Comparison of ENCODE assay signal across 39 cellular contexts in the genomic region with DNA sequence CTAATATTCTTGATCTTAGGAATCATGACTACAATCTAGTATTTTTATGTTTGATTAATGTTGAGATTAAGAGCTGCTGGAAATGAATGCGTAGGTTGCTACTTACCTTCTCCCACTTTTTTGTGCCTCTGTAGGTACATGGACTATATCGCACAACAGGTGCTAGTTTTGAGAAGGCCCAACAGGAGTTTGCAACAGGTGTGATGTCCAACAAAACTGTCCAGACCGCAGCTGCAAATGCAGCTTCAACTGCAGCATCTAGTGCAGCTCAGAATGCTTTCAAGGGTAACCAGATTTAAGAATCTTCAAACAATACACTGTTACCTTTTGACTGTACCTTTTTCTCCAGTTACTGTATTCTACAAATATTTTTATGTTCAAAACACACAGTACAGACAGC.
"Had no signal": no experiment of that assay in that cellular context is flagged by ENCODE, and none has a peak within 500 bp of the region (broad histone marks: within the 10 kb centered on the region; RNA-seq: fewer than 3 reads in every experiment).

No MANE protein-coding gene starts in this region.

- H3K9me3 Mint-ChIP-seq: activated naive CD4-positive, alpha-beta T cell treated with anti-CD3 and anti-CD28 coated beads for 36 hours; activated naive CD4-positive, alpha-beta T cell treated with anti-CD3 and anti-CD28 coated beads, Interleukin-2, amount 10 ng/mL, durations not matched to agents 7 days and 5 days; activated naive CD4-positive, alpha-beta T cell treated with anti-CD3 and anti-CD28 coated beads, Interleukin-2, amount 50 U/mL, for 24 hours; activated naive CD4-positive, alpha-beta T cell treated with anti-CD3 and anti-CD28 coated beads, Interleukin-2, amount 50 U/mL, for 72 hours; activated naive CD8-positive, alpha-beta T cell treated with anti-CD3 and anti-CD28 coated beads for 36 hours; activated naive CD8-positive, alpha-beta T cell treated with anti-CD3 and anti-CD28 coated beads, Interleukin-2, amount 10 ng/mL, durations not matched to agents 7 days and 5 days; activated naive CD8-positive, alpha-beta T cell treated with anti-CD3 and anti-CD28 coated beads, Interleukin-2, amount 50 U/mL, for 24 hours; activated T-cell treated with anti-CD3 and anti-CD28 coated beads, Interleukin-2, amount 50 U/mL, for 24 hours; activated T-cell treated with anti-CD3 and anti-CD28 coated beads, Interleukin-2, amount 50 U/mL, for 4 hours; activated T-cell treated with anti-CD3 and anti-CD28 coated beads, Interleukin-2, amount 50 U/mL, for 72 hours; activated T-helper 1 cell treated with anti-CD3 and anti-CD28 coated beads, Interleukin-12 subunit alpha, Interleukin-12 subunit beta, Interleukin-2, Interleukin-4 antibody, amounts not matched to agents 30 ng/mL and 10 ng/mL and 1 ng/mL, durations not matched to agents 14 hours and 24 hours and 36 hours; activated T-helper 2 cell treated with anti-CD3 and anti-CD28 coated beads, Interferon-gamma antibody, Interleukin-2, Interleukin-4, amounts not matched to agents 10 μg/mL and 5 μg/mL and 100 μg/mL, durations not matched to agents 14 hours and 24 hours and 36 hours; brain; central memory CD8-positive, alpha-beta T cell had no signal

- H3K4me3 ChIP-seq: adrenal gland, ascending aorta, body of pancreas, breast epithelium, cardiac muscle cell had no signal

- H3K27ac ChIP-seq: adrenal gland, ascending aorta, body of pancreas, brain microvascular endothelial cell, breast epithelium had no signal

- H3K4me1 ChIP-seq: adrenal gland, ascending aorta, body of pancreas, breast epithelium had no signal

- H3K36me3 ChIP-seq: adrenal gland, ascending aorta, brain microvascular endothelial cell, breast epithelium, cardiac muscle cell had no signal

- ATAC-seq: activated naive CD4-positive, alpha-beta T cell treated with anti-CD3 and anti-CD28 coated beads, Interleukin-2, amount 50 U/mL, for 72 hours; activated naive CD8-positive, alpha-beta T cell treated with anti-CD3 and anti-CD28 coated beads, Interleukin-2, amount 50 U/mL, for 24 hours; activated T-cell treated with anti-CD3 and anti-CD28 coated beads, Interleukin-2, amount 50 U/mL, for 4 hours; activated T-cell treated with anti-CD3 and anti-CD28 coated beads, Interleukin-2, amount 50 U/mL, for 72 hours; body of pancreas had no signal

- H3K4me1 Mint-ChIP-seq: activated naive CD4-positive, alpha-beta T cell treated with anti-CD3 and anti-CD28 coated beads, Interleukin-2, amount 10 ng/mL, durations not matched to agents 7 days and 5 days; activated naive CD8-positive, alpha-beta T cell treated with anti-CD3 and anti-CD28 coated beads for 36 hours; activated naive CD8-positive, alpha-beta T cell treated with anti-CD3 and anti-CD28 coated beads, Interleukin-2, amount 10 ng/mL, durations not matched to agents 7 days and 5 days; activated naive CD8-positive, alpha-beta T cell treated with anti-CD3 and anti-CD28 coated beads, Interleukin-2, amount 50 U/mL, for 24 hours; central memory CD8-positive, alpha-beta T cell had no signal

- H3K4me3 Mint-ChIP-seq: activated naive CD4-positive, alpha-beta T cell treated with anti-CD3 and anti-CD28 coated beads for 36 hours; activated naive CD4-positive, alpha-beta T cell treated with anti-CD3 and anti-CD28 coated beads, Interleukin-2, amount 10 ng/mL, durations not matched to agents 7 days and 5 days; activated naive CD4-positive, alpha-beta T cell treated with anti-CD3 and anti-CD28 coated beads, Interleukin-2, amount 50 U/mL, for 24 hours; activated naive CD8-positive, alpha-beta T cell; activated naive CD8-positive, alpha-beta T cell treated with anti-CD3 and anti-CD28 coated beads for 36 hours; activated naive CD8-positive, alpha-beta T cell treated with anti-CD3 and anti-CD28 coated beads, Interleukin-2, amount 10 ng/mL, durations not matched to agents 7 days and 5 days; activated naive CD8-positive, alpha-beta T cell treated with anti-CD3 and anti-CD28 coated beads, Interleukin-2, amount 50 U/mL, for 24 hours; activated T-cell treated with anti-CD3 and anti-CD28 coated beads, Interleukin-2, amount 50 U/mL, for 24 hours; activated T-cell treated with anti-CD3 and anti-CD28 coated beads, Interleukin-2, amount 50 U/mL, for 4 hours; activated T-cell treated with anti-CD3 and anti-CD28 coated beads, Interleukin-2, amount 50 U/mL, for 72 hours; activated T-helper 1 cell treated with anti-CD3 and anti-CD28 coated beads, Interleukin-12 subunit alpha, Interleukin-12 subunit beta, Interleukin-2, Interleukin-4 antibody, amounts not matched to agents 30 ng/mL and 10 ng/mL and 1 ng/mL, durations not matched to agents 14 hours and 24 hours and 36 hours; brain; central memory CD8-positive, alpha-beta T cell had no signal

- H3K9me3 ChIP-seq: adrenal gland, ascending aorta, body of pancreas, breast epithelium had no signal

- H3K27me3 ChIP-seq: adrenal gland, ascending aorta, body of pancreas, brain microvascular endothelial cell, breast epithelium, cardiac muscle cell had no signal

- H3K36me3 Mint-ChIP-seq: activated naive CD4-positive, alpha-beta T cell treated with anti-CD3 and anti-CD28 coated beads, Interleukin-2, amount 10 ng/mL, durations not matched to agents 7 days and 5 days; activated naive CD8-positive, alpha-beta T cell treated with anti-CD3 and anti-CD28 coated beads for 36 hours; activated naive CD8-positive, alpha-beta T cell treated with anti-CD3 and anti-CD28 coated beads, Interleukin-2, amount 10 ng/mL, durations not matched to agents 7 days and 5 days had no signal

- H3K27ac Mint-ChIP-seq: activated naive CD4-positive, alpha-beta T cell treated with anti-CD3 and anti-CD28 coated beads for 36 hours; activated naive CD4-positive, alpha-beta T cell treated with anti-CD3 and anti-CD28 coated beads, Interleukin-2, amount 10 ng/mL, durations not matched to agents 7 days and 5 days; activated naive CD4-positive, alpha-beta T cell treated with anti-CD3 and anti-CD28 coated beads, Interleukin-2, amount 50 U/mL, for 24 hours; activated naive CD4-positive, alpha-beta T cell treated with anti-CD3 and anti-CD28 coated beads, Interleukin-2, amount 50 U/mL, for 72 hours; activated naive CD8-positive, alpha-beta T cell; activated naive CD8-positive, alpha-beta T cell treated with anti-CD3 and anti-CD28 coated beads for 36 hours; activated naive CD8-positive, alpha-beta T cell treated with anti-CD3 and anti-CD28 coated beads, Interleukin-2, amount 10 ng/mL, durations not matched to agents 7 days and 5 days; activated naive CD8-positive, alpha-beta T cell treated with anti-CD3 and anti-CD28 coated beads, Interleukin-2, amount 50 U/mL, for 24 hours; activated T-cell treated with anti-CD3 and anti-CD28 coated beads, Interleukin-2, amount 50 U/mL, for 24 hours; activated T-cell treated with anti-CD3 and anti-CD28 coated beads, Interleukin-2, amount 50 U/mL, for 72 hours; activated T-helper 1 cell treated with anti-CD3 and anti-CD28 coated beads, Interleukin-12 subunit alpha, Interleukin-12 subunit beta, Interleukin-2, Interleukin-4 antibody, amounts not matched to agents 30 ng/mL and 10 ng/mL and 1 ng/mL, durations not matched to agents 14 hours and 24 hours and 36 hours; activated T-helper 2 cell treated with anti-CD3 and anti-CD28 coated beads, Interferon-gamma antibody, Interleukin-2, Interleukin-4, amounts not matched to agents 10 μg/mL and 5 μg/mL and 100 μg/mL, durations not matched to agents 14 hours and 24 hours and 36 hours had no signal

- FAIRE-seq: astrocyte, bronchial epithelial cell had no signal

- H3K27me3 Mint-ChIP-seq: activated naive CD4-positive, alpha-beta T cell treated with anti-CD3 and anti-CD28 coated beads, Interleukin-2, amount 10 ng/mL, durations not matched to agents 7 days and 5 days; activated naive CD4-positive, alpha-beta T cell treated with anti-CD3 and anti-CD28 coated beads, Interleukin-2, amount 50 U/mL, for 24 hours; activated naive CD8-positive, alpha-beta T cell; activated naive CD8-positive, alpha-beta T cell treated with anti-CD3 and anti-CD28 coated beads for 36 hours; activated naive CD8-positive, alpha-beta T cell treated with anti-CD3 and anti-CD28 coated beads, Interleukin-2, amount 10 ng/mL, durations not matched to agents 7 days and 5 days; activated naive CD8-positive, alpha-beta T cell treated with anti-CD3 and anti-CD28 coated beads, Interleukin-2, amount 50 U/mL, for 24 hours; activated T-cell treated with anti-CD3 and anti-CD28 coated beads, Interleukin-2, amount 50 U/mL, for 24 hours; brain; central memory CD8-positive, alpha-beta T cell had no signal

- DNase-seq: activated effector memory CD4-positive, alpha-beta T cell treated with anti-CD3 and anti-CD28 coated beads, Interleukin-2, amount 50 U/mL, for 16 hours; activated effector memory CD4-positive, alpha-beta T cell treated with Interleukin-2 at 50 U/mL for 16 hours; activated gamma-delta T cell; activated gamma-delta T cell treated with Interleukin-2 at 50 U/mL for 16 hours; activated naive CD4-positive, alpha-beta T cell; activated naive CD4-positive, alpha-beta T cell treated with anti-CD3 and anti-CD28 coated beads for 36 hours; activated naive CD4-positive, alpha-beta T cell treated with anti-CD3 and anti-CD28 coated beads, Interleukin-2, amount 10 ng/mL, durations not matched to agents 7 days and 5 days; activated naive CD4-positive, alpha-beta T cell treated with anti-CD3 and anti-CD28 coated beads, Interleukin-2, amount 50 U/mL, for 16 hours; activated naive CD4-positive, alpha-beta T cell treated with Interleukin-2 at 50 U/mL for 16 hours; activated naive CD8-positive, alpha-beta T cell treated with anti-CD3 and anti-CD28 coated beads for 36 hours; activated naive CD8-positive, alpha-beta T cell treated with anti-CD3 and anti-CD28 coated beads, Interleukin-2, amount 10 ng/mL, durations not matched to agents 7 days and 5 days; activated naive CD8-positive, alpha-beta T cell treated with anti-CD3 and anti-CD28 coated beads, Interleukin-2, amount 50 U/mL, for 24 hours; activated T-cell treated with anti-CD3 and anti-CD28 coated beads, Interleukin-2, amount 50 U/mL, for 1 hour; activated T-cell treated with anti-CD3 and anti-CD28 coated beads, Interleukin-2, amount 50 U/mL, for 24 hours; activated T-cell treated with anti-CD3 and anti-CD28 coated beads, Interleukin-2, amount 50 U/mL, for 4 hours; activated T-cell treated with anti-CD3 and anti-CD28 coated beads, Interleukin-2, amount 50 U/mL, for 48 hours; activated T-cell treated with anti-CD3 and anti-CD28 coated beads, Interleukin-2, amount 50 U/mL, for 72 hours; adrenal gland; amniotic stem cell; amygdala; anterior cingulate cortex; aorta; body of pancreas; brain microvascular endothelial cell; caudate nucleus; central memory CD4-positive, alpha-beta T cell; cerebellar nuclear complex had no signal
